2 cellular contexts compared by ENCODE assay signal in the genomic region with DNA sequence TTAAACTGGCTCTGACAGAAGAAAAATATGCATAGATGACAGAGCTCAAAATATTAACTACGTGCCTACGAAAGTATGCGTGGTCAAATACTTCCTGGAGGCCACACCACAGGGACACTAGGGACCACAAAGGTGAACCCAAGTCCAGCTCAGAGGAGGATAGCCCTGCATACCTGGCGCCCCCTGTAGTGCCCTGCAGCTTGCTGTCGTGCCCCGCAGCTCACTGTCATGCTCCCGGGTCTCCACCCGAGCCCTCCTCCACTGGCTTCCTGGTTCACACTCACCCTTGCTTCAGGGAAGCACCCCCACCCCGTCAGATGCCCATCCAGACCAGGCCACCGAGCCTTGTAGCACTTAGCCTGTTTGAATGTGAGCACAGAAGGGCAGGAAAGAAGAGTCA.
TF ChIP-seq lines count a peak whose summit lies in the region.

No MANE protein-coding gene starts in this region.

TF ChIP-seq in GM23338, 12 proteins besides CTCF, POLR2A, EP300 and RAD21 (continues in another document):
- TF ChIP-seq, protein P1, sequence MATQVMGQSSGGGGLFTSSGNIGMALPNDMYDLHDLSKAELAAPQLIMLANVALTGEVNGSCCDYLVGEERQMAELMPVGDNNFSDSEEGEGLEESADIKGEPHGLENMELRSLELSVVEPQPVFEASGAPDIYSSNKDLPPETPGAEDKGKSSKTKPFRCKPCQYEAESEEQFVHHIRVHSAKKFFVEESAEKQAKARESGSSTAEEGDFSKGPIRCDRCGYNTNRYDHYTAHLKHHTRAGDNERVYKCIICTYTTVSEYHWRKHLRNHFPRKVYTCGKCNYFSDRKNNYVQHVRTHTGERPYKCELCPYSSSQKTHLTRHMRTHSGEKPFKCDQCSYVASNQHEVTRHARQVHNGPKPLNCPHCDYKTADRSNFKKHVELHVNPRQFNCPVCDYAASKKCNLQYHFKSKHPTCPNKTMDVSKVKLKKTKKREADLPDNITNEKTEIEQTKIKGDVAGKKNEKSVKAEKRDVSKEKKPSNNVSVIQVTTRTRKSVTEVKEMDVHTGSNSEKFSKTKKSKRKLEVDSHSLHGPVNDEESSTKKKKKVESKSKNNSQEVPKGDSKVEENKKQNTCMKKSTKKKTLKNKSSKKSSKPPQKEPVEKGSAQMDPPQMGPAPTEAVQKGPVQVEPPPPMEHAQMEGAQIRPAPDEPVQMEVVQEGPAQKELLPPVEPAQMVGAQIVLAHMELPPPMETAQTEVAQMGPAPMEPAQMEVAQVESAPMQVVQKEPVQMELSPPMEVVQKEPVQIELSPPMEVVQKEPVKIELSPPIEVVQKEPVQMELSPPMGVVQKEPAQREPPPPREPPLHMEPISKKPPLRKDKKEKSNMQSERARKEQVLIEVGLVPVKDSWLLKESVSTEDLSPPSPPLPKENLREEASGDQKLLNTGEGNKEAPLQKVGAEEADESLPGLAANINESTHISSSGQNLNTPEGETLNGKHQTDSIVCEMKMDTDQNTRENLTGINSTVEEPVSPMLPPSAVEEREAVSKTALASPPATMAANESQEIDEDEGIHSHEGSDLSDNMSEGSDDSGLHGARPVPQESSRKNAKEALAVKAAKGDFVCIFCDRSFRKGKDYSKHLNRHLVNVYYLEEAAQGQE (IDR thresholded peaks at IDR 0.05; ENCODE audit: unreplicated experiment): no peak
- TF ChIP-seq, protein P2, sequence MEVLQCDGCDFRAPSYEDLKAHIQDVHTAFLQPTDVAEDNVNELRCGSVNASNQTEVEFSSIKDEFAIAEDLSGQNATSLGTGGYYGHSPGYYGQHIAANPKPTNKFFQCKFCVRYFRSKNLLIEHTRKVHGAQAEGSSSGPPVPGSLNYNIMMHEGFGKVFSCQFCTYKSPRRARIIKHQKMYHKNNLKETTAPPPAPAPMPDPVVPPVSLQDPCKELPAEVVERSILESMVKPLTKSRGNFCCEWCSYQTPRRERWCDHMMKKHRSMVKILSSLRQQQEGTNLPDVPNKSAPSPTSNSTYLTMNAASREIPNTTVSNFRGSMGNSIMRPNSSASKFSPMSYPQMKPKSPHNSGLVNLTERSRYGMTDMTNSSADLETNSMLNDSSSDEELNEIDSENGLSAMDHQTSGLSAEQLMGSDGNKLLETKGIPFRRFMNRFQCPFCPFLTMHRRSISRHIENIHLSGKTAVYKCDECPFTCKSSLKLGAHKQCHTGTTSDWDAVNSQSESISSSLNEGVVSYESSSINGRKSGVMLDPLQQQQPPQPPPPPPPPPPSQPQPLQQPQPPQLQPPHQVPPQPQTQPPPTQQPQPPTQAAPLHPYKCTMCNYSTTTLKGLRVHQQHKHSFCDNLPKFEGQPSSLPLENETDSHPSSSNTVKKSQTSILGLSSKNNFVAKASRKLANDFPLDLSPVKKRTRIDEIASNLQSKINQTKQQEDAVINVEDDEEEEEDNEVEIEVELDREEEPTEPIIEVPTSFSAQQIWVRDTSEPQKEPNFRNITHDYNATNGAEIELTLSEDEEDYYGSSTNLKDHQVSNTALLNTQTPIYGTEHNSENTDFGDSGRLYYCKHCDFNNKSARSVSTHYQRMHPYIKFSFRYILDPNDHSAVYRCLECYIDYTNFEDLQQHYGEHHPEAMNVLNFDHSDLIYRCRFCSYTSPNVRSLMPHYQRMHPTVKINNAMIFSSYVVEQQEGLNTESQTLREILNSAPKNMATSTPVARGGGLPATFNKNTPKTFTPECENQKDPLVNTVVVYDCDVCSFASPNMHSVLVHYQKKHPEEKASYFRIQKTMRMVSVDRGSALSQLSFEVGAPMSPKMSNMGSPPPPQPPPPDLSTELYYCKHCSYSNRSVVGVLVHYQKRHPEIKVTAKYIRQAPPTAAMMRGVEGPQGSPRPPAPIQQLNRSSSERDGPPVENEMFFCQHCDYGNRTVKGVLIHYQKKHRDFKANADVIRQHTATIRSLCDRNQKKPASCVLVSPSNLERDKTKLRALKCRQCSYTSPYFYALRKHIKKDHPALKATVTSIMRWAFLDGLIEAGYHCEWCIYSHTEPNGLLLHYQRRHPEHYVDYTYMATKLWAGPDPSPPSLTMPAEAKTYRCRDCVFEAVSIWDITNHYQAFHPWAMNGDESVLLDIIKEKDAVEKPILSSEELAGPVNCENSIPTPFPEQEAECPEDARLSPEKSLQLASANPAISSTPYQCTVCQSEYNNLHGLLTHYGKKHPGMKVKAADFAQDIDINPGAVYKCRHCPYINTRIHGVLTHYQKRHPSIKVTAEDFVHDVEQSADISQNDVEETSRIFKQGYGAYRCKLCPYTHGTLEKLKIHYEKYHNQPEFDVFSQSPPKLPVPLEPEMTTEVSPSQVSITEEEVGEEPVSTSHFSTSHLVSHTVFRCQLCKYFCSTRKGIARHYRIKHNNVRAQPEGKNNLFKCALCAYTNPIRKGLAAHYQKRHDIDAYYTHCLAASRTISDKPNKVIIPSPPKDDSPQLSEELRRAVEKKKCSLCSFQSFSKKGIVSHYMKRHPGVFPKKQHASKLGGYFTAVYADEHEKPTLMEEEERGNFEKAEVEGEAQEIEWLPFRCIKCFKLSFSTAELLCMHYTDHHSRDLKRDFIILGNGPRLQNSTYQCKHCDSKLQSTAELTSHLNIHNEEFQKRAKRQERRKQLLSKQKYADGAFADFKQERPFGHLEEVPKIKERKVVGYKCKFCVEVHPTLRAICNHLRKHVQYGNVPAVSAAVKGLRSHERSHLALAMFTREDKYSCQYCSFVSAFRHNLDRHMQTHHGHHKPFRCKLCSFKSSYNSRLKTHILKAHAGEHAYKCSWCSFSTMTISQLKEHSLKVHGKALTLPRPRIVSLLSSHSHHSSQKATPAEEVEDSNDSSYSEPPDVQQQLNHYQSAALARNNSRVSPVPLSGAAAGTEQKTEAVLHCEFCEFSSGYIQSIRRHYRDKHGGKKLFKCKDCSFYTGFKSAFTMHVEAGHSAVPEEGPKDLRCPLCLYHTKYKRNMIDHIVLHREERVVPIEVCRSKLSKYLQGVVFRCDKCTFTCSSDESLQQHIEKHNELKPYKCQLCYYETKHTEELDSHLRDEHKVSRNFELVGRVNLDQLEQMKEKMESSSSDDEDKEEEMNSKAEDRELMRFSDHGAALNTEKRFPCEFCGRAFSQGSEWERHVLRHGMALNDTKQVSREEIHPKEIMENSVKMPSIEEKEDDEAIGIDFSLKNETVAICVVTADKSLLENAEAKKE (CRISPR knock-in tag; IDR thresholded peaks at IDR 0.05): no peak
- TF ChIP-seq STAT1 (IDR thresholded peaks at IDR 0.05; ENCODE audit: unreplicated experiment) (no peak), JUNB (IDR thresholded peaks at IDR 0.05; ENCODE audit: unreplicated experiment) (no peak), ZNF114 (CRISPR knock-in tag; IDR thresholded peaks at IDR 0.05) (no peak), CREB1 (CRISPR knock-in tag; IDR thresholded peaks at IDR 0.05; ENCODE audit: low read depth) (no peak), EZH2phosphoT487 (IDR thresholded peaks at IDR 0.05; ENCODE audit: unreplicated experiment) (no peak), ZNF331 (CRISPR knock-in tag; IDR thresholded peaks at IDR 0.05; ENCODE audit: low read depth) (no peak), NANOG (IDR thresholded peaks at IDR 0.05; ENCODE audit: borderline replicate concordance) (no peak), POLR2AphosphoS5 (IDR thresholded peaks at IDR 0.05; ENCODE audit: low read depth) (no peak)

TF ChIP-seq in WTC11, 78 proteins besides CTCF, POLR2A, EP300 and RAD21 (continued from another document):
- TF ChIP-seq, protein P3, sequence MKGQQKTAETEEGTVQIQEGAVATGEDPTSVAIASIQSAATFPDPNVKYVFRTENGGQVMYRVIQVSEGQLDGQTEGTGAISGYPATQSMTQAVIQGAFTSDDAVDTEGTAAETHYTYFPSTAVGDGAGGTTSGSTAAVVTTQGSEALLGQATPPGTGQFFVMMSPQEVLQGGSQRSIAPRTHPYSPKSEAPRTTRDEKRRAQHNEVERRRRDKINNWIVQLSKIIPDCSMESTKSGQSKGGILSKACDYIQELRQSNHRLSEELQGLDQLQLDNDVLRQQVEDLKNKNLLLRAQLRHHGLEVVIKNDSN (CRISPR knock-in tag; IDR thresholded peaks at IDR 0.05): no peak
- no peak for TF ChIP-seq TEAD4 (CRISPR knock-in tag; IDR thresholded peaks at IDR 0.05)
- no peak for TF ChIP-seq ZBTB21 (CRISPR knock-in tag; IDR thresholded peaks at IDR 0.05; ENCODE audit: borderline replicate concordance)
- no peak for TF ChIP-seq ZNF317 (CRISPR knock-in tag; IDR thresholded peaks at IDR 0.05; ENCODE audit: borderline replicate concordance, low read depth)
